15 cellular contexts compared by ENCODE assay signal in genomic region chr9:125534934-125535701, GRCh38.
"Had no signal": no experiment of that assay in that cellular context is flagged by ENCODE, and none has a peak within 500 bp of the region (broad histone marks: within the 10 kb centered on the region; RNA-seq: fewer than 3 reads in every experiment).

No MANE protein-coding gene starts in this region.

- H3K79me2 ChIP-seq: parathyroid adenoma had no signal

- H3K9me3 ChIP-seq: mucosa of descending colon, tibial nerve had no signal

- H3K4me3 Mint-ChIP-seq: activated CD4-positive, alpha-beta memory T cell treated with anti-CD3 and anti-CD28 coated beads for 36 hours; activated T-cell treated with anti-CD3 and anti-CD28 coated beads, Interleukin-2, amount 50 U/mL, for 24 hours; naive thymus-derived CD8-positive, alpha-beta T cell had no signal

- DNase-seq: activated CD4-positive, alpha-beta memory T cell treated with anti-CD3 and anti-CD28 coated beads for 36 hours; activated effector memory CD4-positive, alpha-beta T cell treated with anti-CD3 and anti-CD28 coated beads, Interleukin-2, amount 50 U/mL, for 16 hours; activated T-cell treated with anti-CD3 and anti-CD28 coated beads, Interleukin-2, amount 50 U/mL, for 24 hours; central memory CD4-positive, alpha-beta T cell; left colon; mucosa of descending colon; naive thymus-derived CD8-positive, alpha-beta T cell; stimulated activated CD4-positive, alpha-beta T cell treated with anti-CD3 and anti-CD28 coated beads, Interleukin-4, amount 100 ng/mL, for 24 hours; stimulated activated naive CD4-positive, alpha-beta T cell; T-helper 9 cell had no signal

- H3K27me3 Mint-ChIP-seq: activated CD4-positive, alpha-beta memory T cell treated with anti-CD3 and anti-CD28 coated beads for 36 hours; activated T-cell treated with anti-CD3 and anti-CD28 coated beads, Interleukin-2, amount 50 U/mL, for 24 hours; naive thymus-derived CD8-positive, alpha-beta T cell had no signal

- ATAC-seq: activated naive CD4-positive, alpha-beta T cell treated with anti-CD3 and anti-CD28 coated beads, Interleukin-2, amount 50 U/mL, for 72 hours; esophagus mucosa; left colon; mucosa of descending colon; naive thymus-derived CD8-positive, alpha-beta T cell had no signal

- H3K36me3 ChIP-seq: tibial nerve had no signal

- H3K9ac ChIP-seq: parathyroid adenoma had no signal

- H3K27ac ChIP-seq: coronary artery, parathyroid adenoma, tibial nerve had no signal

- H3K36me3 Mint-ChIP-seq: activated CD4-positive, alpha-beta memory T cell treated with anti-CD3 and anti-CD28 coated beads for 36 hours; activated naive CD4-positive, alpha-beta T cell treated with anti-CD3 and anti-CD28 coated beads, Interleukin-2, amount 50 U/mL, for 72 hours had no signal

- H3K9me3 Mint-ChIP-seq: activated CD4-positive, alpha-beta memory T cell treated with anti-CD3 and anti-CD28 coated beads for 36 hours; activated naive CD4-positive, alpha-beta T cell treated with anti-CD3 and anti-CD28 coated beads, Interleukin-2, amount 50 U/mL, for 72 hours; activated T-cell treated with anti-CD3 and anti-CD28 coated beads, Interleukin-2, amount 50 U/mL, for 24 hours; naive thymus-derived CD8-positive, alpha-beta T cell had no signal

- H3K4me3 ChIP-seq: coronary artery, mucosa of descending colon, tibial nerve had no signal

- H3K27me3 ChIP-seq: tibial nerve had no signal

- H3K27ac Mint-ChIP-seq: activated CD4-positive, alpha-beta memory T cell treated with anti-CD3 and anti-CD28 coated beads for 36 hours; activated naive CD4-positive, alpha-beta T cell treated with anti-CD3 and anti-CD28 coated beads, Interleukin-2, amount 50 U/mL, for 72 hours; activated T-cell treated with anti-CD3 and anti-CD28 coated beads, Interleukin-2, amount 50 U/mL, for 24 hours; naive thymus-derived CD8-positive, alpha-beta T cell had no signal

- H2AFZ ChIP-seq: parathyroid adenoma had no signal
